Comparison of ENCODE assay signal across 18 cellular contexts in genomic region chr5:1538276-1538675, GRCh38. TPM values are rescaled to one million over a fixed set of nuclear protein-coding genes. Genes with fewer than 3 reads are reported as not detected.
DNase-seq lines count a peak whose midpoint lies in the region; ATAC-seq and TF ChIP-seq lines count a peak whose summit lies in the region.
"Had no signal": no experiment of that assay in that cellular context is flagged by ENCODE, and none has a peak within 500 bp of the region (broad histone marks: within the 10 kb centered on the region; RNA-seq: fewer than 3 reads in every experiment).

No MANE protein-coding gene starts in this region.

- ATAC-seq in RWPE2 (ENCODE audit: low read depth): no peak
- ATAC-seq in stimulated activated memory B cell treated with anti-CD40 and anti-IgM and Interleukin-4, amounts not matched to agents 10 μg/mL and 1 μg/mL and 100 μg/mL, for 72 hours: no peak
- no peak for ATAC-seq in GM21423 (IDR thresholded peaks at IDR 0.05; ENCODE audit: unreplicated experiment)
- ATAC-seq: body of pancreas, SK-N-SH treated with all-trans-retinoic acid at 6 μM for 48 hours had no signal

- no peak overlapping the region for H2BK12ac ChIP-seq in mesenchymal stem cell (ENCODE audit: low read length in 2 of 2)

- H4K8ac ChIP-seq in mesenchymal stem cell (ENCODE audit: low read length): no peak overlapping the region

- peak; percentile 59 for DNase-seq in activated effector memory CD4-positive, alpha-beta T cell treated with anti-CD3 and anti-CD28 coated beads, Interleukin-2, amount 50 U/mL, for 16 hours
- no peak for DNase-seq in activated effector memory CD4-positive, alpha-beta T cell treated with Interleukin-2 at 50 U/mL for 16 hours
- DNase-seq in RWPE2 (ENCODE audit: low spot score) (peak; percentile 59), mesenchymal stem cell (no peak), nephron progenitor cell (no peak), HUDEP-2 (lab: John Stamatoyannopoulos, UW; ENCODE audit: unreplicated experiment in 76 of 76) (no peak)
- DNase-seq: activated CD4-positive, alpha-beta T cell treated with anti-CD3 and anti-CD28 coated beads, Interleukin-2, amount 50 U/mL, for 48 hours; body of pancreas; HFFc6; left ventricle myocardium inferior; NCI-H748 treated with DMSO at 0.1 percent for 48 hours; PC-9; retina had no signal

- H2AK5ac ChIP-seq in mesenchymal stem cell (ENCODE audit: low read length, severe bottlenecking): no peak overlapping the region

- no peak overlapping the region for H2BK5ac ChIP-seq in mesenchymal stem cell (ENCODE audit: low read depth, low read length, poor library complexity, severe bottlenecking)

- WGBS in mesenchymal stem cell: 94% methylated on average over 14 of the region's 14 CpGs

- peak overlapping the region in 1 of 2 experiments; percentile 66 for H3K14ac ChIP-seq in mesenchymal stem cell (ENCODE audit: low read length in 2 of 2)

- H4K91ac ChIP-seq in mesenchymal stem cell (ENCODE audit: low read length): peak overlapping the region; percentile 31

- no peaks in the 10 kb centered on the region for H3K27me3 ChIP-seq in RWPE2 (ENCODE audit: insufficient read depth, poor library complexity, severe bottlenecking)
- H3K27me3 ChIP-seq in mesenchymal stem cell (ENCODE audit: control insufficient read depth in 1 of 2, insufficient read depth in 1 of 2, low read length in 2 of 2): no peaks in the 10 kb centered on the region
- H3K27me3 ChIP-seq: body of pancreas, esophagus muscularis mucosa had no signal

- H3K36me3 Mint-ChIP-seq in stimulated activated memory B cell treated with anti-CD40 and anti-IgM and Interleukin-4, amounts not matched to agents 10 μg/mL and 1 μg/mL and 100 μg/mL, for 72 hours: no peaks in the 10 kb centered on the region
- H3K36me3 Mint-ChIP-seq in nephron progenitor cell (ENCODE audit: low read depth): no peaks in the 10 kb centered on the region

- H2BK120ac ChIP-seq in mesenchymal stem cell (ENCODE audit: low read depth, low read length): no peak overlapping the region

- H3K18ac ChIP-seq in mesenchymal stem cell (ENCODE audit: low read depth in 1 of 2, low read length in 2 of 2): no peak overlapping the region

- H3K27ac Mint-ChIP-seq in stimulated activated memory B cell treated with anti-CD40 and anti-IgM and Interleukin-4, amounts not matched to agents 10 μg/mL and 1 μg/mL and 100 μg/mL, for 72 hours: peak overlapping the region; percentile 97
- H3K27ac Mint-ChIP-seq in nephron progenitor cell: no peak overlapping the region
- H3K27ac Mint-ChIP-seq: HFFc6, nephron had no signal

- no peak overlapping the region for H3K4me3 Mint-ChIP-seq in stimulated activated memory B cell treated with anti-CD40 and anti-IgM and Interleukin-4, amounts not matched to agents 10 μg/mL and 1 μg/mL and 100 μg/mL, for 72 hours
- no peak overlapping the region for H3K4me3 Mint-ChIP-seq in nephron progenitor cell
- H3K4me3 Mint-ChIP-seq: nephron had no signal

- H3K79me1 ChIP-seq in mesenchymal stem cell (replicated peaks; ENCODE audit: low read length, poor library complexity, severe bottlenecking): no peaks in the 10 kb centered on the region

- no peak overlapping the region for H3K4ac ChIP-seq in mesenchymal stem cell (ENCODE audit: low read depth in 1 of 2, low read length in 2 of 2)

- H3K27me3 Mint-ChIP-seq in stimulated activated memory B cell treated with anti-CD40 and anti-IgM and Interleukin-4, amounts not matched to agents 10 μg/mL and 1 μg/mL and 100 μg/mL, for 72 hours: no peaks in the 10 kb centered on the region
- peaks cover 32% of the 10 kb centered on the region for H3K27me3 Mint-ChIP-seq in nephron progenitor cell (ENCODE audit: low read depth, poor library complexity)

- no peak overlapping the region for H2AFZ ChIP-seq in mesenchymal stem cell (ENCODE audit: low read depth, low read length)
- H2AFZ ChIP-seq: PC-9 had no signal

- H3K9me3 ChIP-seq in RWPE2 (ENCODE audit: severe bottlenecking) (no peaks in the 10 kb centered on the region), mesenchymal stem cell (ENCODE audit: control insufficient read depth, low read length) (no peaks in the 10 kb centered on the region)
- H3K9me3 ChIP-seq: body of pancreas, esophagus muscularis mucosa, left ventricle myocardium inferior had no signal

- H3K9me3 Mint-ChIP-seq in stimulated activated memory B cell treated with anti-CD40 and anti-IgM and Interleukin-4, amounts not matched to agents 10 μg/mL and 1 μg/mL and 100 μg/mL, for 72 hours: no peaks in the 10 kb centered on the region
- H3K9me3 Mint-ChIP-seq in nephron progenitor cell: peaks cover 7% of the 10 kb centered on the region
- H3K9me3 Mint-ChIP-seq: HFFc6, nephron had no signal

- H3K36me3 ChIP-seq in RWPE2 (ENCODE audit: low read depth) (no peaks in the 10 kb centered on the region), mesenchymal stem cell (ENCODE audit: control insufficient read depth in 1 of 2, insufficient read depth in 2 of 2, low read depth in 1 of 2, low read length in 2 of 2) (no peaks in the 10 kb centered on the region)
- H3K36me3 ChIP-seq: esophagus muscularis mucosa, left ventricle myocardium inferior had no signal

- no peak overlapping the region for H3K27ac ChIP-seq in RWPE2 (ENCODE audit: poor library complexity, severe bottlenecking)
- H3K27ac ChIP-seq in mesenchymal stem cell (ENCODE audit: low read length, poor library complexity, severe bottlenecking): no peak overlapping the region
- H3K27ac ChIP-seq: body of pancreas, esophagus muscularis mucosa, left ventricle myocardium inferior, PC-9 had no signal

- H3K4me3 ChIP-seq in RWPE2 (ENCODE audit: severe bottlenecking) (no peak overlapping the region), mesenchymal stem cell (ENCODE audit: insufficient read depth in 1 of 2, low read depth in 1 of 2, low read length in 2 of 2) (no peak overlapping the region)
- H3K4me3 ChIP-seq: body of pancreas, esophagus muscularis mucosa, left ventricle myocardium inferior, PC-9 had no signal

- H3K4me1 ChIP-seq in RWPE2 (ENCODE audit: insufficient read depth, poor library complexity, severe bottlenecking) (peaks cover 8% of the 10 kb centered on the region), mesenchymal stem cell (ENCODE audit: control insufficient read depth, insufficient read depth, low read depth, low read length) (peaks cover 7% of the 10 kb centered on the region)

- TF ChIP-seq CTCF in RWPE2 (IDR thresholded peaks at IDR 0.05; ENCODE audit: poor library complexity, severe bottlenecking) (no peak), nephron progenitor cell (IDR thresholded peaks at IDR 0.05) (no peak)

- H3K4me2 ChIP-seq in mesenchymal stem cell (ENCODE audit: low read length, poor library complexity, severe bottlenecking): no peak overlapping the region
- H3K4me2 ChIP-seq: PC-9 had no signal

- H3K23ac ChIP-seq in mesenchymal stem cell (ENCODE audit: low read length in 2 of 2): no peak overlapping the region

- peaks cover 26% of the 10 kb centered on the region for H3K4me1 Mint-ChIP-seq in stimulated activated memory B cell treated with anti-CD40 and anti-IgM and Interleukin-4, amounts not matched to agents 10 μg/mL and 1 μg/mL and 100 μg/mL, for 72 hours
- H3K4me1 Mint-ChIP-seq in nephron progenitor cell: no peaks in the 10 kb centered on the region

- H3K9ac ChIP-seq in mesenchymal stem cell (ENCODE audit: low read length): no peak overlapping the region

- no peak overlapping the region for H2BK15ac ChIP-seq in mesenchymal stem cell (ENCODE audit: low read depth, poor library complexity, severe bottlenecking)

RNA-seq across cellular contexts. Expression of gene LPCAT1, which starts 14.5 kb away (rescaled TPM):
- polyA plus RNA-seq in mesenchymal stem cell (2013, experiment 1 of 2): 32.9 TPM
- 33.5 TPM for polyA plus RNA-seq in mesenchymal stem cell (2013, experiment 2 of 2)

Comparison
In these comparisons a context has a peak if more than half of its experiments do, and no peak if none do; other contexts are left out.
1. DNase-seq: peak in activated effector memory CD4-positive, alpha-beta T cell treated with anti-CD3 and anti-CD28 coated beads, Interleukin-2, amount 50 U/mL, for 16 hours (single experiment) and RWPE2 (single experiment); none in activated effector memory CD4-positive, alpha-beta T cell treated with Interleukin-2 at 50 U/mL for 16 hours (single experiment), mesenchymal stem cell (single experiment), nephron progenitor cell (single experiment) and HUDEP-2 (0 of 76).